ENCODE assay signal across 33 cellular contexts in the genomic region with DNA sequence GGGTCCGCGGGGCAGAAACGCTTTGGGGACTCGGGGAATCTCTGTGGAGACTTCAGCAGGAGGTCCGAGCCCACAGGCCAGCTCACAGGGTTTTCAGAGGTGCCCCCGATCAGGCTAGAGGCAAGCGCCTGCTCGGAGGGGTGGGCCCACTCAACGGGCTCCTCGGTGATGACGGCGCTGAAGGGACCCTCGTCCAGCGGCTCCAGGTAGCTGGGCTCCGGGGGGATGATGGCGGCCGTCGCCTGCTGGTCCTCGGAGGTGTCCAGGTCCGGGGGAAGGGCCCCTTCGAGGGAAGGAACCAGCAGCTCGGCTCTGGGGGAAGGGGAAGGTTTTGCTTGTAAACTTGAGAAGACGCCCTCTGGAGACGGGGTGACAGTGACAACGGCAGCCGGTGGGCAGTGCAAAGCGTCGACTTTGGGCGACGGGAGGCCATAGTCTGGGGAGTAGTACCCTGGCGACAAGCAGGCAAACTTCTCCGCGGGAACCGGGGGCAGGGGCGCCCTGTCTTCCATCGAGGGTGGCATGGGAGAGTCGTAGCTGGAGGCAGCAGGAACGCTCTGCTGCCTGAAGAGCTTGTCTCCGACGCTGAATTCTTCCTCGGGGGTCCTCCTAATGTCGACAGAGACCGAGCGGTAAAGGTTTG.
"Had no signal": no experiment of that assay in that cellular context is flagged by ENCODE, and none has a peak within 500 bp of the region (broad histone marks: within the 10 kb centered on the region; RNA-seq: fewer than 3 reads in every experiment).

No MANE protein-coding gene starts in this region.

- H3K9ac ChIP-seq: neural progenitor cell, parathyroid adenoma had no signal

- ATAC-seq: activated T-cell treated with anti-CD3 and anti-CD28 coated beads, Interleukin-2, amount 50 U/mL, for 4 hours; gastrocnemius medialis; left lobe of liver had no signal

- H3K27ac Mint-ChIP-seq: activated CD4-positive, alpha-beta memory T cell treated with anti-CD3 and anti-CD28 coated beads for 36 hours; activated CD4-positive, alpha-beta T cell treated with anti-CD3 and anti-CD28 coated beads, Interleukin-2, amount 10 ng/mL, durations not matched to agents 24 days and 14 days; activated naive CD8-positive, alpha-beta T cell; activated T-helper 2 cell treated with anti-CD3 and anti-CD28 coated beads, Interferon-gamma antibody, Interleukin-2, Interleukin-4, amounts not matched to agents 10 μg/mL and 5 μg/mL and 100 μg/mL, durations not matched to agents 14 hours and 24 hours and 36 hours; immature natural killer cell; natural killer cell; neural progenitor cell; T-helper 1 cell treated with Interleukin-12 subunit alpha and Interleukin-12 subunit beta and Interleukin-4 antibody, amounts not matched to agents 30 μg/mL and 1 μg/mL, for 36 hours had no signal

- DNase-seq: activated CD4-positive, alpha-beta memory T cell treated with anti-CD3 and anti-CD28 coated beads for 36 hours; activated CD4-positive, alpha-beta T cell treated with anti-CD3 and anti-CD28 coated beads, Interleukin-2, amount 10 ng/mL, durations not matched to agents 24 days and 14 days; activated CD4-positive, CD25-positive, alpha-beta regulatory T cell treated with anti-CD3 and anti-CD28 coated beads, Interleukin-2, amount 50 U/mL, for 72 hours; activated CD8-positive, alpha-beta memory T cell treated with anti-CD3 and anti-CD28 coated beads, Interleukin-2, amount 50 U/mL, for 48 hours; activated T-cell treated with anti-CD3 and anti-CD28 coated beads, Interleukin-2, amount 50 U/mL, for 4 hours; anterior cingulate cortex; colonic mucosa; effector CD8-positive, alpha-beta T cell; erythroblast; gastrocnemius medialis; hypothalamus; immature natural killer cell; kidney; mesendoderm; natural killer cell; occipital lobe; psoas muscle; stimulated activated CD4-positive, alpha-beta T cell treated with anti-CD3 and anti-CD28 coated beads, Interleukin-15, amount 100 ng/mL, for 24 hours; stimulated activated CD4-positive, alpha-beta T cell treated with anti-CD3 and anti-CD28 coated beads, Interleukin-2, amount 100 ng/mL, for 24 hours; stimulated activated naive CD4-positive, alpha-beta T cell; T-helper 9 cell; WERI-Rb-1 had no signal

- H3K36me3 Mint-ChIP-seq: activated naive CD8-positive, alpha-beta T cell; immature natural killer cell; natural killer cell had no signal

- H3K27ac ChIP-seq: colonic mucosa, gastrocnemius medialis, neural progenitor cell, parathyroid adenoma, psoas muscle, suprapubic skin, tibial nerve, WERI-Rb-1 had no signal

- H3K9me3 Mint-ChIP-seq: activated CD4-positive, alpha-beta memory T cell treated with anti-CD3 and anti-CD28 coated beads for 36 hours; activated CD4-positive, alpha-beta T cell treated with anti-CD3 and anti-CD28 coated beads, Interleukin-2, amount 10 ng/mL, durations not matched to agents 24 days and 14 days; activated T-cell treated with anti-CD3 and anti-CD28 coated beads, Interleukin-2, amount 50 U/mL, for 4 hours; activated T-helper 2 cell treated with anti-CD3 and anti-CD28 coated beads, Interferon-gamma antibody, Interleukin-2, Interleukin-4, amounts not matched to agents 10 μg/mL and 5 μg/mL and 100 μg/mL, durations not matched to agents 14 hours and 24 hours and 36 hours; immature natural killer cell; natural killer cell; neural progenitor cell; T-helper 1 cell treated with Interleukin-12 subunit alpha and Interleukin-12 subunit beta and Interleukin-4 antibody, amounts not matched to agents 30 μg/mL and 1 μg/mL, for 36 hours had no signal

- H3K4me2 ChIP-seq: neural progenitor cell had no signal

- H3K4me1 ChIP-seq: colonic mucosa, gastrocnemius medialis, neural progenitor cell, parathyroid adenoma, psoas muscle, suprapubic skin had no signal

- H3K4me3 Mint-ChIP-seq: activated CD4-positive, alpha-beta memory T cell treated with anti-CD3 and anti-CD28 coated beads for 36 hours; activated CD4-positive, alpha-beta T cell treated with anti-CD3 and anti-CD28 coated beads, Interleukin-2, amount 10 ng/mL, durations not matched to agents 24 days and 14 days; activated naive CD8-positive, alpha-beta T cell; activated T-cell treated with anti-CD3 and anti-CD28 coated beads, Interleukin-2, amount 50 U/mL, for 4 hours; immature natural killer cell; natural killer cell; neural progenitor cell; T-helper 1 cell treated with Interleukin-12 subunit alpha and Interleukin-12 subunit beta and Interleukin-4 antibody, amounts not matched to agents 30 μg/mL and 1 μg/mL, for 36 hours had no signal

- H3K27me3 Mint-ChIP-seq: activated CD4-positive, alpha-beta memory T cell treated with anti-CD3 and anti-CD28 coated beads for 36 hours; activated CD4-positive, alpha-beta T cell treated with anti-CD3 and anti-CD28 coated beads, Interleukin-2, amount 10 ng/mL, durations not matched to agents 24 days and 14 days; activated naive CD8-positive, alpha-beta T cell had no signal

- FAIRE-seq: bronchial epithelial cell, kidney, TTC549 had no signal

- H3K4me3 ChIP-seq: colonic mucosa, gastrocnemius medialis, lung, neural progenitor cell, psoas muscle, suprapubic skin, tibial nerve had no signal

- H2AFZ ChIP-seq: neural progenitor cell, parathyroid adenoma had no signal

- H3K79me2 ChIP-seq: parathyroid adenoma had no signal

- H3K9me3 ChIP-seq: colonic mucosa, gastrocnemius medialis, psoas muscle, suprapubic skin, tibial nerve had no signal

- H3K36me3 ChIP-seq: neural progenitor cell had no signal

- H3K27me3 ChIP-seq: colonic mucosa, gastrocnemius medialis, neural progenitor cell, suprapubic skin, tibial nerve had no signal

- H3K4me1 Mint-ChIP-seq: activated CD4-positive, alpha-beta T cell treated with anti-CD3 and anti-CD28 coated beads, Interleukin-2, amount 10 ng/mL, durations not matched to agents 24 days and 14 days; immature natural killer cell had no signal
